11 cellular contexts compared by ENCODE assay signal in genomic region chr12:75509621-75510020, GRCh38. TPM values are rescaled to one million over a fixed set of nuclear protein-coding genes. Genes with fewer than 3 reads are reported as not detected.
DNase-seq lines count a peak whose midpoint lies in the region; ATAC-seq and TF ChIP-seq lines count a peak whose summit lies in the region.
"Had no signal": no experiment of that assay in that cellular context is flagged by ENCODE, and none has a peak within 500 bp of the region (broad histone marks: within the 10 kb centered on the region; RNA-seq: fewer than 3 reads in every experiment).

No MANE protein-coding gene starts in this region.

- WGBS in esophagus squamous epithelium, 2 donors, result 45 to 49% methylated on average over 4 of the region's 4 CpGs

- no peak overlapping the region for H3K27ac ChIP-seq in MM.1S (ENCODE audit: low read length)
- H3K27ac ChIP-seq in neural progenitor cell, result no peak overlapping the region
- H3K27ac ChIP-seq in WERI-Rb-1, result no peak overlapping the region
- H3K27ac ChIP-seq in esophagus squamous epithelium, result no peak overlapping the region
- no peak overlapping the region for H3K27ac ChIP-seq in brain microvascular endothelial cell
- H3K27ac ChIP-seq: parathyroid adenoma, upper lobe of left lung had no signal

- H3K27me3 Mint-ChIP-seq in T-helper 2 cell treated with Interferon-gamma antibody and Interleukin-4, amounts not matched to agents 5 μg/mL and 100 μg/mL, for 36 hours (ENCODE audit: low read depth), result no peaks in the 10 kb centered on the region
- H3K27me3 Mint-ChIP-seq in central memory CD8-positive, alpha-beta T cell, result no peaks in the 10 kb centered on the region
- H3K27me3 Mint-ChIP-seq in neural progenitor cell (ENCODE audit: insufficient read depth, low read depth), result no peaks in the 10 kb centered on the region

- no peaks in the 10 kb centered on the region for H3K9me2 ChIP-seq in MM.1S (replicated peaks; ENCODE audit: insufficient read depth, low read length)

- H3F3A ChIP-seq in MM.1S (ENCODE audit: insufficient read depth, low read length) (peaks cover 6% of the 10 kb centered on the region; the same call in 1 of the 2 replicates), neural progenitor cell (ENCODE audit: low read depth) (no peaks in the 10 kb centered on the region)

- no peak for DNase-seq in T-helper 2 cell treated with Interferon-gamma antibody and Interleukin-4, amounts not matched to agents 5 μg/mL and 100 μg/mL, for 36 hours (ENCODE audit: low spot score)
- DNase-seq in T-helper 2 cell (no peak), MM.1S (no peak), neural progenitor cell (ENCODE audit: low spot score) (no peak), WERI-Rb-1 (no peak), esophagus squamous epithelium (lab: John Stamatoyannopoulos, UW) (no peak), brain microvascular endothelial cell (no peak)
- DNase-seq in central memory CD8-positive, alpha-beta T cell (ENCODE audit: low spot score in 2 of 2), result no peak
- DNase-seq: activated effector memory CD4-positive, alpha-beta T cell treated with anti-CD3 and anti-CD28 coated beads, Interleukin-2, amount 50 U/mL, for 16 hours; upper lobe of left lung had no signal

- peaks cover 12% of the 10 kb centered on the region for H3K4me1 ChIP-seq in MM.1S (ENCODE audit: low read length)
- H3K4me1 ChIP-seq in neural progenitor cell, result peaks cover 7% of the 10 kb centered on the region
- peaks cover 11 to 36% (median 22%) of the 10 kb centered on the region in 3 donors for H3K4me1 ChIP-seq in esophagus squamous epithelium

- H4K20me1 ChIP-seq in MM.1S (ENCODE audit: insufficient read depth, low read length) (no peaks in the 10 kb centered on the region; the same call in 1 of the 2 replicates), neural progenitor cell (ENCODE audit: low read depth) (no peaks in the 10 kb centered on the region)

- intact Hi-C loops in esophagus squamous epithelium (cut with DNase I), result loop anchor here (5.0 kb wide), 1 partner anchor 177 kb away; the partner anchor contains the start of genes CAPS2 and GLIPR1L1

- 0 out of 2 replicates have a peak, but pooled peaks cover 2% of the 10 kb centered on the region for H3K36me3 ChIP-seq in MM.1S (replicated peaks; ENCODE audit: insufficient read depth, low read length)
- peaks cover 13% of the 10 kb centered on the region for H3K36me3 ChIP-seq in neural progenitor cell
- peaks cover 25% of the 10 kb centered on the region for H3K36me3 ChIP-seq in WERI-Rb-1
- peaks cover 0 to 37% (median 0%) of the 10 kb centered on the region in 3 donors for H3K36me3 ChIP-seq in esophagus squamous epithelium
- peaks cover under 1% of the 10 kb centered on the region for H3K36me3 ChIP-seq in brain microvascular endothelial cell (replicated peaks)

- H3K9ac ChIP-seq in MM.1S (ENCODE audit: low read length), result no peak overlapping the region
- no peak overlapping the region for H3K9ac ChIP-seq in neural progenitor cell
- H3K9ac ChIP-seq: parathyroid adenoma had no signal

- H3K4me3 ChIP-seq in MM.1S (ENCODE audit: low read length), result no peak overlapping the region
- H3K4me3 ChIP-seq in neural progenitor cell, result peak overlapping the region; percentile 89
- no peak overlapping the region for H3K4me3 ChIP-seq in WERI-Rb-1 (ENCODE audit: low read depth, low read length)
- H3K4me3 ChIP-seq in esophagus squamous epithelium, result peak overlapping the region in 2 of 4 donors; percentile 71 to 75
- H3K4me3 ChIP-seq in brain microvascular endothelial cell (ENCODE audit: low read depth, low read length), result no peak overlapping the region

- no peak for ATAC-seq in central memory CD8-positive, alpha-beta T cell (replicated peaks; ENCODE audit: extremely low read depth, poor library complexity, severe bottlenecking)

- no peak for TF ChIP-seq POLR2A in esophagus squamous epithelium (IDR thresholded peaks at IDR 0.05)

- H3K4me2 ChIP-seq in MM.1S (ENCODE audit: low read depth, low read length) (peak overlapping the region; percentile 86), neural progenitor cell (peak overlapping the region; percentile 88)

- peaks cover 37% of the 10 kb centered on the region for H3K36me3 Mint-ChIP-seq in T-helper 2 cell treated with Interferon-gamma antibody and Interleukin-4, amounts not matched to agents 5 μg/mL and 100 μg/mL, for 36 hours (ENCODE audit: low read depth)
- H3K36me3 Mint-ChIP-seq in central memory CD8-positive, alpha-beta T cell (ENCODE audit: insufficient read depth), result peaks cover 30% of the 10 kb centered on the region
- peaks cover under 1% of the 10 kb centered on the region for H3K36me3 Mint-ChIP-seq in neural progenitor cell

- peaks cover 8% of the 10 kb centered on the region for H3K9me3 Mint-ChIP-seq in T-helper 2 cell treated with Interferon-gamma antibody and Interleukin-4, amounts not matched to agents 5 μg/mL and 100 μg/mL, for 36 hours
- no peaks in the 10 kb centered on the region for H3K9me3 Mint-ChIP-seq in central memory CD8-positive, alpha-beta T cell
- no peaks in the 10 kb centered on the region for H3K9me3 Mint-ChIP-seq in neural progenitor cell

- H3K27ac Mint-ChIP-seq in T-helper 2 cell treated with Interferon-gamma antibody and Interleukin-4, amounts not matched to agents 5 μg/mL and 100 μg/mL, for 36 hours, result no peak overlapping the region
- no peak overlapping the region for H3K27ac Mint-ChIP-seq in central memory CD8-positive, alpha-beta T cell (ENCODE audit: low read depth)
- no peak overlapping the region for H3K27ac Mint-ChIP-seq in neural progenitor cell

- H3K4me1 Mint-ChIP-seq in T-helper 2 cell treated with Interferon-gamma antibody and Interleukin-4, amounts not matched to agents 5 μg/mL and 100 μg/mL, for 36 hours (ENCODE audit: low read depth), result peaks cover 32% of the 10 kb centered on the region
- H3K4me1 Mint-ChIP-seq in central memory CD8-positive, alpha-beta T cell, result peaks cover 33% of the 10 kb centered on the region
- H3K4me1 Mint-ChIP-seq in neural progenitor cell, result peaks cover 19% of the 10 kb centered on the region

- H3K27me3 ChIP-seq in MM.1S (replicated peaks; ENCODE audit: insufficient read depth, low read length) (no peaks in the 10 kb centered on the region), neural progenitor cell (no peaks in the 10 kb centered on the region), WERI-Rb-1 (ENCODE audit: insufficient read depth, low read depth, severe bottlenecking) (no peaks in the 10 kb centered on the region), esophagus squamous epithelium (no peaks in the 10 kb centered on the region), brain microvascular endothelial cell (replicated peaks) (no peaks in the 10 kb centered on the region)
- H3K27me3 ChIP-seq: upper lobe of left lung had no signal

- peak overlapping the region; percentile 99 for H3K4me3 Mint-ChIP-seq in T-helper 2 cell treated with Interferon-gamma antibody and Interleukin-4, amounts not matched to agents 5 μg/mL and 100 μg/mL, for 36 hours
- peak overlapping the region; percentile 99 for H3K4me3 Mint-ChIP-seq in central memory CD8-positive, alpha-beta T cell
- H3K4me3 Mint-ChIP-seq in neural progenitor cell, result peak overlapping the region; percentile 99

- no peak overlapping the region for H2AFZ ChIP-seq in MM.1S (ENCODE audit: low read length)
- no peak overlapping the region for H2AFZ ChIP-seq in neural progenitor cell (replicated peaks)
- H2AFZ ChIP-seq: parathyroid adenoma had no signal

- H3K9me3 ChIP-seq in MM.1S (replicated peaks; ENCODE audit: insufficient read depth, low read length), result no peaks in the 10 kb centered on the region
- no peaks in the 10 kb centered on the region for H3K9me3 ChIP-seq in neural progenitor cell (ENCODE audit: low read depth)
- H3K9me3 ChIP-seq in WERI-Rb-1 (ENCODE audit: severe bottlenecking), result no peaks in the 10 kb centered on the region
- H3K9me3 ChIP-seq in esophagus squamous epithelium, result no peaks in the 10 kb centered on the region
- H3K9me3 ChIP-seq: upper lobe of left lung had no signal

- H3K79me2 ChIP-seq in MM.1S (ENCODE audit: low read length) (peaks cover 64% of the 10 kb centered on the region), neural progenitor cell (ENCODE audit: low read depth) (peaks cover 68% of the 10 kb centered on the region)

- TF ChIP-seq CTCF in MM.1S (IDR thresholded peaks at IDR 0.05; ENCODE audit: low read length) (no peak), neural progenitor cell (IDR thresholded peaks at IDR 0.05) (no peak), WERI-Rb-1 (IDR thresholded peaks at IDR 0.05; ENCODE audit: low read depth, low read length) (no peak), esophagus squamous epithelium (IDR thresholded peaks at IDR 0.05) (no peak), brain microvascular endothelial cell (IDR thresholded peaks at IDR 0.05; ENCODE audit: low read depth, low read length, missing control alignments) (no peak)

- in situ Hi-C loops in brain microvascular endothelial cell (cut with HindIII; ENCODE audit: low pct_ligation_motif_present, low sequenced_read_pairs), result no loop called here

RNA-seq across cellular contexts. Expression of gene KRR1, which starts 1.8 kb away (rescaled TPM):
- total RNA-seq in neural progenitor cell (ENCODE audit: low replicate concordance), result 39.4 and 70.0 TPM in 2 replicates
- 10 to 100 TPM; 24.7 to 42.3 (median 41.2) TPM for total RNA-seq in esophagus squamous epithelium

RNA-seq across cellular contexts. Expression of gene GLIPR1, which starts 29.1 kb away (rescaled TPM):
- 0.03 and 0.04 TPM in 2 replicates for total RNA-seq in neural progenitor cell (ENCODE audit: low replicate concordance)
- total RNA-seq in esophagus squamous epithelium, result 1 to 10 TPM; 3.0 to 8.0 (median 5.0) TPM
